ENCODE assay signal across 11 cellular contexts in genomic region chr2:25557179-25558036, GRCh38.
DNase-seq lines count a peak whose midpoint lies in the region; ATAC-seq, FAIRE-seq and TF ChIP-seq lines count a peak whose summit lies in the region.
"Had no signal": no experiment of that assay in that cellular context is flagged by ENCODE, and none has a peak within 500 bp of the region (broad histone marks: within the 10 kb centered on the region; RNA-seq: fewer than 3 reads in every experiment).

No MANE protein-coding gene starts in this region.

- no peak overlapping the region for H3K9ac ChIP-seq in MM.1S (ENCODE audit: low read length)

- peak overlapping the region; percentile 60 to 91 (median 76) for H3K27ac Mint-ChIP-seq in immature natural killer cell

- H3K4me3 ChIP-seq in GM12865 (ENCODE audit: low read depth, low read length) (peak overlapping the region; percentile 3; the same call in 1 of the 2 replicates), MM.1S (ENCODE audit: low read length) (no peak overlapping the region), small intestine (ENCODE audit: low read depth in 1 of 2, low read length in 2 of 2) (no peak overlapping the region)
- H3K4me3 ChIP-seq: skin epidermis had no signal

- H4K20me1 ChIP-seq in MM.1S (ENCODE audit: insufficient read depth, low read length) = no peaks in the 10 kb centered on the region

- H3K4me2 ChIP-seq in MM.1S (ENCODE audit: low read depth, low read length) = peak overlapping the region; percentile 36; the same call in 1 of the 2 replicates

- H3K4me1 ChIP-seq in MM.1S (ENCODE audit: low read length) (peaks cover 21% of the 10 kb centered on the region), small intestine (ENCODE audit: control insufficient read depth in 2 of 2, insufficient read depth in 1 of 2, low read depth in 1 of 2, low read length in 1 of 2) (no peaks in the 10 kb centered on the region)

- POLR2A ChIA-PET in HEK293T (lab: Yijun Ruan, JAX) = no interaction called here

- H3K9me2 ChIP-seq in MM.1S (replicated peaks; ENCODE audit: insufficient read depth, low read length) = no peaks in the 10 kb centered on the region

- H3K36me3 ChIP-seq in MM.1S (replicated peaks; ENCODE audit: insufficient read depth, low read length) = no peaks in the 10 kb centered on the region
- no peaks in the 10 kb centered on the region for H3K36me3 ChIP-seq in small intestine (ENCODE audit: control insufficient read depth in 2 of 2, insufficient read depth in 2 of 2, low read length in 2 of 2)

- peaks cover 0 to 5% (median 0%) of the 10 kb centered on the region in 3 donors for H3K27me3 Mint-ChIP-seq in immature natural killer cell (ENCODE audit: low read depth in 3 of 3)

- H3K9me3 Mint-ChIP-seq in immature natural killer cell = no peaks in the 10 kb centered on the region

- TF ChIP-seq CTCF in GM12865 (IDR thresholded peaks at IDR 0.05; ENCODE audit: insufficient read depth, low read depth, low read length, missing control alignments) (no peak), MM.1S (IDR thresholded peaks at IDR 0.05; ENCODE audit: low read length) (no peak)

- H3K27ac ChIP-seq in MM.1S (ENCODE audit: low read length) (peak overlapping the region; percentile 11; the same call in 1 of the 2 replicates), small intestine (ENCODE audit: low read depth in 1 of 2, low read length in 1 of 2) (peak overlapping the region in 1 of 2 donors; percentile 56)

- WGBS in small intestine, 3 donors = 91 to 92% (median 91%) methylated on average over 6 of the region's 6 CpGs

- H3K4me1 Mint-ChIP-seq in immature natural killer cell = peaks cover 47 to 61% of the 10 kb centered on the region in 2 donors

- no peaks in the 10 kb centered on the region for H3K27me3 ChIP-seq in MM.1S (replicated peaks; ENCODE audit: insufficient read depth, low read length)
- no peaks in the 10 kb centered on the region for H3K27me3 ChIP-seq in small intestine (ENCODE audit: control insufficient read depth in 2 of 2, insufficient read depth in 2 of 2, low read length in 2 of 2)

- FAIRE-seq in small intestine (lab: Jason Lieb, UNC) = no peak

- no peaks in the 10 kb centered on the region for H3K36me3 Mint-ChIP-seq in immature natural killer cell

- H3K4me3 Mint-ChIP-seq in immature natural killer cell = peak overlapping the region in 3 of 5 donors; percentile 33 to 80 (median 63)

- H2AFZ ChIP-seq in MM.1S (ENCODE audit: low read length) = no peak overlapping the region

- ATAC-seq in GM21423 (IDR thresholded peaks at IDR 0.05; ENCODE audit: unreplicated experiment) = peak; percentile 38
- ATAC-seq: esophagus mucosa had no signal

- no peaks in the 10 kb centered on the region for H3K79me2 ChIP-seq in MM.1S (ENCODE audit: low read length)

- H3F3A ChIP-seq in MM.1S (ENCODE audit: insufficient read depth, low read length) = peaks cover 9% of the 10 kb centered on the region; the same call in 1 of the 2 replicates

- H3K9me3 ChIP-seq in MM.1S (replicated peaks; ENCODE audit: insufficient read depth, low read length) (no peaks in the 10 kb centered on the region), small intestine (ENCODE audit: control insufficient read depth, low read depth) (no peaks in the 10 kb centered on the region)

- CTCF ChIA-PET in HEK293T (lab: Yijun Ruan, JAX) = no interaction called here

- DNase-seq in GM12865 (ENCODE audit: low read depth) = peak; percentile 51
- DNase-seq in MM.1S = no peak
- DNase-seq in immature natural killer cell = no peak
- DNase-seq in small intestine = no peak
- no peak for DNase-seq in COLO829 (ENCODE audit: low spot score)
- DNase-seq in HEK293T (ENCODE audit: extremely low spot score) = no peak
- DNase-seq in LoVo (ENCODE audit: low spot score) = no peak
- DNase-seq: NCI-H2029 treated with DMSO at 0.1 percent for 48 hours had no signal

TF ChIP-seq in HEK293T, 16 proteins besides CTCF, POLR2A, EP300 and RAD21:
- no peak for TF ChIP-seq L3MBTL2 (conservative IDR thresholded peaks at IDR 0.05)
- no peak for TF ChIP-seq TARDBP (IDR thresholded peaks at IDR 0.05)
- TF ChIP-seq SUZ12 (IDR thresholded peaks at IDR 0.05) = no peak
- TF ChIP-seq ARNT (IDR thresholded peaks at IDR 0.05) = no peak
- TF ChIP-seq FOXM1 (IDR thresholded peaks at IDR 0.05; ENCODE audit: borderline replicate concordance) = no peak
- no peak for TF ChIP-seq CTBP1 (IDR thresholded peaks at IDR 0.05; ENCODE audit: borderline replicate concordance)
- TF ChIP-seq FOXA1 (IDR thresholded peaks at IDR 0.05) = no peak
- no peak for TF ChIP-seq FOXK2 (IDR thresholded peaks at IDR 0.05)
- no peak for TF ChIP-seq NFRKB (IDR thresholded peaks at IDR 0.05)
- no peak for TF ChIP-seq ZNF384 (IDR thresholded peaks at IDR 0.05)
- no peak for TF ChIP-seq PKNOX1 (IDR thresholded peaks at IDR 0.05)
- TF ChIP-seq BHLHE40 (IDR thresholded peaks at IDR 0.05; ENCODE audit: borderline replicate concordance) = no peak
- TF ChIP-seq HDGF (IDR thresholded peaks at IDR 0.05; ENCODE audit: borderline replicate concordance) = no peak
- TF ChIP-seq ELF4 (IDR thresholded peaks at IDR 0.05) = no peak
- no peak for TF ChIP-seq LEF1 (IDR thresholded peaks at IDR 0.05; ENCODE audit: borderline replicate concordance)
- TF ChIP-seq SP1 (IDR thresholded peaks at IDR 0.05) = no peak
TF ChIP-seq in HEK293T: peak in this region for 0.
